28 cellular contexts compared by ENCODE assay signal in the genomic region with DNA sequence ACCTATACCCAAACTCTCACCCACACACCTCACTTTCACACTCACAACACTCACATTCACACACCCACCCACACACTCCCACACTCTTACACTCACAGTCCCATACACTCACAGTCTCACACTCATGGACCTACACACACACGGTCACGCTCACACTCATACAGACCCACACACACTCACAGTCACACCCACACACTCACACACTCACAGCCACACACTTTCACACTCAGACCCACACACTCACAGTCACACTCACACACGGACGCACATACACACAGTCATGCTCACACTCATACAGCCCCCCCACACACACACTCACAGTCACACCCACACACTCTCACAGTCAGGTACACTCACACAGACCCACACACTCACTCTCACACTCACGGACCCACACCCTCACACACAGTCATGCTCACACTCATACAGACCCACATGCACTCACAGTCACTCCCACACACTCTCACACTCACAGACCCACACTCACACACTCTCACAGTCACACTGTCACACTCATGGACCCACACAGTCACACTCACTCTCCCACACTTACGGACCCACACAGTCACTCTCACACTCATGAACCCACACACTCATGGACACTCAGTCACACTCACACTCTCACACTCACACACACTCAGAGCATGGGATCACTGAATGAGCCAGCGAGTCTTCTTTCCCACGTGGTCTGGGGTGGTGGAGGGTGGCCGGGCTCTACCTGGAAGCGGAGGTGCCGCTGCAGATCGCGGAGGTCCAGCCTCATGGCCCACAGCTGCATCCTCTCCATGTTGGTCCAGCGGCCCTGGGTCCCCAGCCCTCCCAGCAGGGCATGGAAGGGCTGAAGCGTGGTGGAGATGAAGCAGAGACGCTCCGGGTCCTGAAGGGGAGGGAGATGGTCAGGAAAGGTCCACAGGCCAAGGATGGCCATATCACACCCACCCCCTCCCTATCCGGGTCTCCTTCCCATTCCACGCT. TPM values are rescaled to one million over a fixed set of nuclear protein-coding genes. Genes with fewer than 3 reads are reported as not detected.
"Had no signal": no experiment of that assay in that cellular context is flagged by ENCODE, and none has a peak within 500 bp of the region (broad histone marks: within the 10 kb centered on the region; RNA-seq: fewer than 3 reads in every experiment).

No MANE protein-coding gene starts in this region.

- H3K4me3 ChIP-seq: esophagus squamous epithelium, hepatocyte, neural progenitor cell, skin epidermis, upper lobe of left lung had no signal

- DNase-seq: activated B cell treated with CpG ODN at 0.5 μM for 24 hours; activated CD4-positive, alpha-beta T cell treated with anti-CD3 and anti-CD28 coated beads, Interleukin-2, amount 10 ng/mL, durations not matched to agents 7 days and 5 days; activated naive CD4-positive, alpha-beta T cell; activated naive CD8-positive, alpha-beta T cell treated with anti-CD3 and anti-CD28 coated beads, Interleukin-2, amount 10 ng/mL, durations not matched to agents 7 days and 5 days; anterior cingulate cortex; brain microvascular endothelial cell; effector CD8-positive, alpha-beta T cell; esophagus squamous epithelium; islet precursor cell; midbrain; stimulated activated CD4-positive, alpha-beta T cell treated with anti-CD3 and anti-CD28 coated beads, Interleukin-15, amount 100 ng/mL, for 24 hours; stimulated activated CD4-positive, alpha-beta T cell treated with anti-CD3 and anti-CD28 coated beads, Interleukin-4, amount 100 ng/mL, for 4 hours; stimulated activated CD8-positive, alpha-beta memory T cell treated with anti-CD3 and anti-CD28 coated beads, Interleukin-4, amount 100 ng/mL, for 48 hours; stimulated activated naive CD8-positive, alpha-beta T cell treated with anti-CD3 and anti-CD28 coated beads, Interleukin-15, amount 100 ng/mL, for 72 hours; T-helper 2 cell; upper lobe of left lung had no signal

- H3K9me3 Mint-ChIP-seq: activated B cell treated with CpG ODN at 0.5 μM for 24 hours; activated CD4-positive, alpha-beta T cell treated with anti-CD3 and anti-CD28 coated beads, Interleukin-2, amount 10 ng/mL, durations not matched to agents 7 days and 5 days; activated naive CD8-positive, alpha-beta T cell treated with anti-CD3 and anti-CD28 coated beads, Interleukin-2, amount 10 ng/mL, durations not matched to agents 7 days and 5 days; activated T-helper 1 cell treated with anti-CD3 and anti-CD28 coated beads, Interleukin-12 subunit alpha, Interleukin-12 subunit beta, Interleukin-2, Interleukin-4 antibody, amounts not matched to agents 30 ng/mL and 10 ng/mL and 1 ng/mL, durations not matched to agents 14 hours and 24 hours and 36 hours; neural progenitor cell; stimulated activated naive CD8-positive, alpha-beta T cell treated with anti-CD3 and anti-CD28 coated beads, Interleukin-15, amount 100 ng/mL, for 72 hours had no signal

- H3K27me3 ChIP-seq: hepatocyte, neural progenitor cell, upper lobe of left lung had no signal

- H3K79me2 ChIP-seq: hepatocyte had no signal

- H3K4me1 ChIP-seq: neural progenitor cell, upper lobe of left lung had no signal

- H3K9ac ChIP-seq: neural progenitor cell had no signal

- FAIRE-seq: endothelial cell of umbilical vein, TTC549 had no signal

- H3K9me3 ChIP-seq: esophagus squamous epithelium, upper lobe of left lung had no signal

- H3K27ac Mint-ChIP-seq: activated naive CD8-positive, alpha-beta T cell treated with anti-CD3 and anti-CD28 coated beads, Interleukin-2, amount 10 ng/mL, durations not matched to agents 7 days and 5 days; activated T-helper 1 cell treated with anti-CD3 and anti-CD28 coated beads, Interleukin-12 subunit alpha, Interleukin-12 subunit beta, Interleukin-2, Interleukin-4 antibody, amounts not matched to agents 30 ng/mL and 10 ng/mL and 1 ng/mL, durations not matched to agents 14 hours and 24 hours and 36 hours; neural progenitor cell; stimulated activated naive CD8-positive, alpha-beta T cell treated with anti-CD3 and anti-CD28 coated beads, Interleukin-15, amount 100 ng/mL, for 72 hours had no signal

- H3K4me3 Mint-ChIP-seq: activated B cell treated with CpG ODN at 0.5 μM for 24 hours; activated CD4-positive, alpha-beta T cell treated with anti-CD3 and anti-CD28 coated beads, Interleukin-2, amount 10 ng/mL, durations not matched to agents 7 days and 5 days; activated naive CD8-positive, alpha-beta T cell treated with anti-CD3 and anti-CD28 coated beads, Interleukin-2, amount 10 ng/mL, durations not matched to agents 7 days and 5 days; activated T-helper 1 cell treated with anti-CD3 and anti-CD28 coated beads, Interleukin-12 subunit alpha, Interleukin-12 subunit beta, Interleukin-2, Interleukin-4 antibody, amounts not matched to agents 30 ng/mL and 10 ng/mL and 1 ng/mL, durations not matched to agents 14 hours and 24 hours and 36 hours; neural progenitor cell; stimulated activated naive CD8-positive, alpha-beta T cell treated with anti-CD3 and anti-CD28 coated beads, Interleukin-15, amount 100 ng/mL, for 72 hours had no signal

- ATAC-seq: stimulated activated naive CD8-positive, alpha-beta T cell treated with anti-CD3 and anti-CD28 coated beads, Interleukin-15, amount 100 ng/mL, for 72 hours had no signal

- H3K36me3 Mint-ChIP-seq: neural progenitor cell had no signal

- H3K27me3 Mint-ChIP-seq: activated B cell treated with CpG ODN at 0.5 μM for 24 hours; activated CD4-positive, alpha-beta T cell treated with anti-CD3 and anti-CD28 coated beads, Interleukin-2, amount 10 ng/mL, durations not matched to agents 7 days and 5 days; activated naive CD8-positive, alpha-beta T cell treated with anti-CD3 and anti-CD28 coated beads, Interleukin-2, amount 10 ng/mL, durations not matched to agents 7 days and 5 days; stimulated activated naive CD8-positive, alpha-beta T cell treated with anti-CD3 and anti-CD28 coated beads, Interleukin-15, amount 100 ng/mL, for 72 hours had no signal

- H3K27ac ChIP-seq: brain microvascular endothelial cell, esophagus squamous epithelium, hepatocyte, neural progenitor cell, skin epidermis, upper lobe of left lung had no signal

- H3K36me3 ChIP-seq: brain microvascular endothelial cell, esophagus squamous epithelium, neural progenitor cell, upper lobe of left lung had no signal

- H3K4me2 ChIP-seq: hepatocyte, neural progenitor cell had no signal

- H2AFZ ChIP-seq: hepatocyte, neural progenitor cell had no signal

RNA-seq across cellular contexts. Expression of a gene that starts 5.1 kb away (rescaled TPM):
- total RNA-seq: activated B cell treated with CpG ODN at 0.5 μM for 24 hours; activated CD4-positive, alpha-beta T cell treated with anti-CD3 and anti-CD28 coated beads, Interleukin-2, amount 10 ng/mL, durations not matched to agents 7 days and 5 days; activated CD8-positive, alpha-beta memory T cell treated with anti-CD3 and anti-CD28 coated beads for 36 hours; activated naive CD8-positive, alpha-beta T cell treated with anti-CD3 and anti-CD28 coated beads, Interleukin-2, amount 10 ng/mL, durations not matched to agents 7 days and 5 days; activated T-helper 1 cell treated with anti-CD3 and anti-CD28 coated beads, Interleukin-12 subunit alpha, Interleukin-12 subunit beta, Interleukin-2, Interleukin-4 antibody, amounts not matched to agents 30 ng/mL and 10 ng/mL and 1 ng/mL, durations not matched to agents 14 hours and 24 hours and 36 hours; endothelial cell of umbilical vein; esophagus squamous epithelium; fibroblast of villous mesenchyme; glomerular endothelial cell; hepatocyte; lung microvascular endothelial cell; myocyte; temporal lobe had no signal
- polyA plus RNA-seq: endothelial cell of umbilical vein, hepatocyte had no signal

RNA-seq across cellular contexts. Expression of a gene that starts 7.1 kb away (rescaled TPM):
- total RNA-seq: endothelial cell of umbilical vein, fibroblast of villous mesenchyme, glomerular endothelial cell, lung microvascular endothelial cell, myocyte had no signal
- polyA plus RNA-seq: endothelial cell of umbilical vein had no signal

RNA-seq across cellular contexts. Expression of a gene that starts 29.4 kb away (rescaled TPM):
- total RNA-seq: activated B cell treated with CpG ODN at 0.5 μM for 24 hours; activated T-helper 1 cell treated with anti-CD3 and anti-CD28 coated beads, Interleukin-12 subunit alpha, Interleukin-12 subunit beta, Interleukin-2, Interleukin-4 antibody, amounts not matched to agents 30 ng/mL and 10 ng/mL and 1 ng/mL, durations not matched to agents 14 hours and 24 hours and 36 hours; endothelial cell of umbilical vein; esophagus squamous epithelium; fibroblast of villous mesenchyme; glomerular endothelial cell; hepatocyte; lung microvascular endothelial cell; myocyte had no signal
- polyA plus RNA-seq: hepatocyte had no signal

RNA-seq across cellular contexts. Expression of a gene that starts 37.2 kb away (rescaled TPM):
- total RNA-seq: activated B cell treated with CpG ODN at 0.5 μM for 24 hours; activated CD4-positive, alpha-beta T cell treated with anti-CD3 and anti-CD28 coated beads, Interleukin-2, amount 10 ng/mL, durations not matched to agents 7 days and 5 days; activated CD8-positive, alpha-beta memory T cell treated with anti-CD3 and anti-CD28 coated beads for 36 hours; activated T-helper 1 cell treated with anti-CD3 and anti-CD28 coated beads, Interleukin-12 subunit alpha, Interleukin-12 subunit beta, Interleukin-2, Interleukin-4 antibody, amounts not matched to agents 30 ng/mL and 10 ng/mL and 1 ng/mL, durations not matched to agents 14 hours and 24 hours and 36 hours had no signal
